ENCODE assay signal across 8 cellular contexts in the genomic region with DNA sequence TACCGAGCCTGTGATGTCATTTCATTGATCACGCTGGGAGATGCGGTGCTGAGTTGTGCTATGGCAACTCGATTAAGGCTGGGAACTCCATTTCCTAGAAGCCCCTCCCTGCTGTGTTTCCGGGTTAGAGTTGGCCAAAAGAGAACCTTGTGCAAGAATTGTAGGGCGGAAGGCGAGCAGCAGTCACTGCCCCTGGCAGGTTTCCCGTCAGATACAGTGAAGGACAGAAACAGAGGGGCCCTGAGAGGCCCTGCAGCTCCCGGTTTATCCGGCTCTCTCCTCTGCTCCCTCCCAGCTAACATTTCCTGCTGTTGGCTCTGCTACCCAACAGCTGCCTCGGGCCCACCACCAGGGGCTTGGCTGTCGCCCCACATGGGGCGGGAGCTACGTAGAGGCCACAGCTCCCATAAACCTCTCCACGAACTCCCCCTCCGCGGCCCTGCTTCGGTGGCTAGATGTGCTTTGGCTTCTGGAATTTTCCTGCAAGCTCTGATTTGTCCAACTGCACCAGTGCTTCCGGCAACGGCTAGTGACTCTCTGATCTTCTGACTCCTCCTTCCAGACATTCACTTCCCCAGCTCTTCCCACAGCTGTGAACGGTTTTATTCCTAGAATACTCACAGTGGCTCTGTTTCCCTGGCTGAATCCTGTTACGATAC.
A peak's percentile ranks its signal among the peaks of the same experiment; 100 is the strongest.
DNase-seq lines count a peak whose midpoint lies in the region; ATAC-seq and TF ChIP-seq lines count a peak whose summit lies in the region.

No MANE protein-coding gene starts in this region.

- H3K4me1 Mint-ChIP-seq in activated T-cell treated with anti-CD3 and anti-CD28 coated beads, Interleukin-2, amount 50 U/mL, for 24 hours (ENCODE audit: low read depth) = peaks cover 25% of the 10 kb centered on the region
- H3K4me1 Mint-ChIP-seq in stimulated activated memory B cell treated with anti-CD40 and anti-IgM and Interleukin-4, amounts not matched to agents 10 μg/mL and 1 μg/mL and 100 μg/mL, for 72 hours = peaks cover 13% of the 10 kb centered on the region

- peak overlapping the region; percentile 61 for H3K4me2 ChIP-seq in OCI-LY1 (ENCODE audit: low read length)

- H3K9me3 ChIP-seq in OCI-LY1 (ENCODE audit: low read length) (no peaks in the 10 kb centered on the region), muscle layer of colon (ENCODE audit: low read length) (no peaks in the 10 kb centered on the region)

- peaks cover 2% of the 10 kb centered on the region for H3K9me3 Mint-ChIP-seq in activated T-cell treated with anti-CD3 and anti-CD28 coated beads, Interleukin-2, amount 50 U/mL, for 24 hours
- no peaks in the 10 kb centered on the region for H3K9me3 Mint-ChIP-seq in stimulated activated memory B cell treated with anti-CD40 and anti-IgM and Interleukin-4, amounts not matched to agents 10 μg/mL and 1 μg/mL and 100 μg/mL, for 72 hours

- TF ChIP-seq POLR2A in GM19099 (IDR thresholded peaks at IDR 0.05; ENCODE audit: extremely low read depth, insufficient read length, low read depth) = peak; percentile 35

- peak; percentile 58 for DNase-seq in activated T-cell treated with anti-CD3 and anti-CD28 coated beads, Interleukin-2, amount 50 U/mL, for 24 hours
- no peak for DNase-seq in NCI-H2081 (lab: John Stamatoyannopoulos, UW)

- H3K27ac ChIP-seq in OCI-LY1 (ENCODE audit: low read depth, low read length, poor library complexity, severe bottlenecking) = no peak overlapping the region
- H3K27ac ChIP-seq in muscle layer of colon (ENCODE audit: low read depth, low read length) = peak overlapping the region; percentile 0

- no peaks in the 10 kb centered on the region for H3K36me3 Mint-ChIP-seq in activated T-cell treated with anti-CD3 and anti-CD28 coated beads, Interleukin-2, amount 50 U/mL, for 24 hours (ENCODE audit: low read depth)
- no peaks in the 10 kb centered on the region for H3K36me3 Mint-ChIP-seq in stimulated activated memory B cell treated with anti-CD40 and anti-IgM and Interleukin-4, amounts not matched to agents 10 μg/mL and 1 μg/mL and 100 μg/mL, for 72 hours

- H3K9ac ChIP-seq in OCI-LY1 (ENCODE audit: low read length) (no peak overlapping the region; the same call in 1 of the 2 replicates), muscle layer of colon (ENCODE audit: low read length) (no peak overlapping the region)

- ATAC-seq in esophagus mucosa (peak; percentile 85), HG03175 (IDR thresholded peaks at IDR 0.05; ENCODE audit: unreplicated experiment) (no peak)
- peak; percentile 50 for ATAC-seq in stimulated activated memory B cell treated with anti-CD40 and anti-IgM and Interleukin-4, amounts not matched to agents 10 μg/mL and 1 μg/mL and 100 μg/mL, for 72 hours

- no peaks in the 10 kb centered on the region for H3F3A ChIP-seq in OCI-LY1 (ENCODE audit: insufficient read depth, low read length)

- no peaks in the 10 kb centered on the region for H3K27me3 ChIP-seq in OCI-LY1 (ENCODE audit: insufficient read depth, low read length)
- H3K27me3 ChIP-seq in muscle layer of colon (ENCODE audit: control insufficient read depth in 1 of 2, insufficient read depth in 2 of 2, low read length in 2 of 2) = peaks cover 0 to 11% of the 10 kb centered on the region in 2 donors

- no peaks in the 10 kb centered on the region for H3K79me2 ChIP-seq in OCI-LY1 (ENCODE audit: insufficient read depth, low read length)

- H3K27ac Mint-ChIP-seq in activated T-cell treated with anti-CD3 and anti-CD28 coated beads, Interleukin-2, amount 50 U/mL, for 24 hours = peak overlapping the region; percentile 81
- H3K27ac Mint-ChIP-seq in stimulated activated memory B cell treated with anti-CD40 and anti-IgM and Interleukin-4, amounts not matched to agents 10 μg/mL and 1 μg/mL and 100 μg/mL, for 72 hours = peak overlapping the region; percentile 64

- no peaks in the 10 kb centered on the region for H3K9me2 ChIP-seq in OCI-LY1 (ENCODE audit: low read depth, low read length)

- peaks cover 60% of the 10 kb centered on the region for H3K27me3 Mint-ChIP-seq in activated T-cell treated with anti-CD3 and anti-CD28 coated beads, Interleukin-2, amount 50 U/mL, for 24 hours
- peaks cover 14% of the 10 kb centered on the region for H3K27me3 Mint-ChIP-seq in stimulated activated memory B cell treated with anti-CD40 and anti-IgM and Interleukin-4, amounts not matched to agents 10 μg/mL and 1 μg/mL and 100 μg/mL, for 72 hours

- no peak for TF ChIP-seq CTCF in OCI-LY1 (IDR thresholded peaks at IDR 0.05; ENCODE audit: low read length)

- no peaks in the 10 kb centered on the region for H3K36me3 ChIP-seq in OCI-LY1 (ENCODE audit: insufficient read depth, low read length)
- no peaks in the 10 kb centered on the region for H3K36me3 ChIP-seq in muscle layer of colon (ENCODE audit: insufficient read depth, low read length)

- H4K20me1 ChIP-seq in OCI-LY1 (ENCODE audit: insufficient read depth, low read length) = no peaks in the 10 kb centered on the region

- H3K4me1 ChIP-seq in OCI-LY1 (ENCODE audit: insufficient read depth, low read length, severe bottlenecking) = peaks cover 14% of the 10 kb centered on the region
- peaks cover 16% of the 10 kb centered on the region for H3K4me1 ChIP-seq in muscle layer of colon (ENCODE audit: insufficient read depth, low read length)

- peak overlapping the region; percentile 55 for H3K4me3 ChIP-seq in OCI-LY1 (ENCODE audit: low read depth, low read length, poor library complexity, severe bottlenecking)
- H3K4me3 ChIP-seq in muscle layer of colon (ENCODE audit: low read depth in 1 of 2, low read length in 2 of 2) = peak overlapping the region; percentile 20 to 30

- peak overlapping the region; percentile 56 for H3K4me3 Mint-ChIP-seq in activated T-cell treated with anti-CD3 and anti-CD28 coated beads, Interleukin-2, amount 50 U/mL, for 24 hours
- H3K4me3 Mint-ChIP-seq in stimulated activated memory B cell treated with anti-CD40 and anti-IgM and Interleukin-4, amounts not matched to agents 10 μg/mL and 1 μg/mL and 100 μg/mL, for 72 hours = peak overlapping the region; percentile 53

- H2AFZ ChIP-seq in OCI-LY1 (ENCODE audit: low read length) = peak overlapping the region; percentile 69
